In genomic region chr16:84186685-84187437, GRCh38 we compare ENCODE assay signal across 8 cellular contexts. TPM values are rescaled to one million over a fixed set of nuclear protein-coding genes. Genes with fewer than 3 reads are reported as not detected.
DNase-seq lines count a peak whose midpoint lies in the region; TF ChIP-seq lines count a peak whose summit lies in the region.

A gene with protein sequence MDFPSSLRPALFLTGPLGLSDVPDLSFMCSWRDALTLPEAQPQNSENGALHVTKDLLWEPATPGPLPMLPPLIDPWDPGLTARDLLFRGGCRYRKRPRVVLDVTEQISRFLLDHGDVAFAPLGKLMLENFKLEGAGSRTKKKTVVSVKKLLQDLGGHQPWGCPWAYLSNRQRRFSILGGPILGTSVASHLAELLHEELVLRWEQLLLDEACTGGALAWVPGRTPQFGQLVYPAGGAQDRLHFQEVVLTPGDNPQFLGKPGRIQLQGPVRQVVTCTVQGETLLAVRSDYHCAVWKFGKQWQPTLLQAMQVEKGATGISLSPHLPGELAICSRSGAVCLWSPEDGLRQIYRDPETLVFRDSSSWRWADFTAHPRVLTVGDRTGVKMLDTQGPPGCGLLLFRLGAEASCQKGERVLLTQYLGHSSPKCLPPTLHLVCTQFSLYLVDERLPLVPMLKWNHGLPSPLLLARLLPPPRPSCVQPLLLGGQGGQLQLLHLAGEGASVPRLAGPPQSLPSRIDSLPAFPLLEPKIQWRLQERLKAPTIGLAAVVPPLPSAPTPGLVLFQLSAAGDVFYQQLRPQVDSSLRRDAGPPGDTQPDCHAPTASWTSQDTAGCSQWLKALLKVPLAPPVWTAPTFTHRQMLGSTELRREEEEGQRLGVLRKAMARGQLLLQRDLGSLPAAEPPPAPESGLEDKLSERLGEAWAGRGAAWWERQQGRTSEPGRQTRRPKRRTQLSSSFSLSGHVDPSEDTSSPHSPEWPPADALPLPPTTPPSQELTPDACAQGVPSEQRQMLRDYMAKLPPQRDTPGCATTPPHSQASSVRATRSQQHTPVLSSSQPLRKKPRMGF (minus strand): TSS chr16:84187057. CDS start chr16:84184988, 2,069 bp downstream.

- peak within 1 kb of the TSS; percentile 94 for H3K4me3 ChIP-seq in H7 (ENCODE audit: insufficient read depth, low read depth, low read length)
- H3K4me3 ChIP-seq in fibroblast of villous mesenchyme (ENCODE audit: low read depth, low read length) = peak within 1 kb of the TSS; percentile 97
- H3K4me3 ChIP-seq in stomach smooth muscle (ENCODE audit: low read length in 2 of 2) = peak within 1 kb of the TSS; percentile 93 to 97

- peaks cover 4% of the 10 kb centered on the region for H3K36me3 Mint-ChIP-seq in neural crest cell (ENCODE audit: low read depth)

- in situ Hi-C loops in G401 (cut with HindIII; ENCODE audit: low sequenced_read_pairs) = no loop called here

- H3K9ac ChIP-seq in stomach smooth muscle (ENCODE audit: low read length in 2 of 2) = peak within 1 kb of the TSS; percentile 89

- peak; percentile 99 for TF ChIP-seq CTCF in fibroblast of villous mesenchyme (IDR thresholded peaks at IDR 0.05; ENCODE audit: insufficient read depth, low read depth, low read length)
- TF ChIP-seq CTCF in neural crest cell (conservative IDR thresholded peaks at IDR 0.05) = peak; percentile 94

- H3K27me3 ChIP-seq in H7 (ENCODE audit: control insufficient read depth, insufficient read depth, low read length) (no peaks in the 10 kb centered on the region), stomach smooth muscle (ENCODE audit: control insufficient read depth in 1 of 2, insufficient read depth in 2 of 2, low read length in 2 of 2) (no peaks in the 10 kb centered on the region)

- no peaks in the 10 kb centered on the region for H3K9me3 ChIP-seq in stomach smooth muscle (ENCODE audit: control insufficient read depth in 2 of 2, low read length in 2 of 2)

- H3K4me3 Mint-ChIP-seq in neural crest cell = peak within 1 kb of the TSS; percentile 98

- H3K4me1 ChIP-seq in stomach smooth muscle (ENCODE audit: control insufficient read depth, insufficient read depth, low read length) = peaks cover 14% of the 10 kb centered on the region

- peaks cover 8% of the 10 kb centered on the region for H3K4me1 Mint-ChIP-seq in neural crest cell

- H3K36me3 ChIP-seq in H7 (replicated peaks; ENCODE audit: control insufficient read depth, insufficient read depth, low read length) = peaks cover 14% of the 10 kb centered on the region
- peaks cover 4 to 16% of the 10 kb centered on the region in 2 donors for H3K36me3 ChIP-seq in stomach smooth muscle (ENCODE audit: control insufficient read depth in 2 of 2, insufficient read depth in 2 of 2, low read length in 2 of 2)

- H3K27ac ChIP-seq in stomach smooth muscle (ENCODE audit: low read length) = peak within 1 kb of the TSS; percentile 53

- no peaks in the 10 kb centered on the region for H3K9me3 Mint-ChIP-seq in neural crest cell

- DNase-seq in G401 (ENCODE audit: low spot score) (peak; percentile 91), H7 (peak; percentile 99), M059J (ENCODE audit: low read depth) (peak; percentile 93), SIG-M5 (lab: John Stamatoyannopoulos, UW) (peak; percentile 37), activated gamma-delta T cell (lab: John Stamatoyannopoulos, UW) (peak; percentile 75), fibroblast of villous mesenchyme (ENCODE audit: low read depth) (peak; percentile 96), neural crest cell (ENCODE audit: low read depth, low spot score) (peak; percentile 92)

- H3K27ac Mint-ChIP-seq in neural crest cell (ENCODE audit: unreplicated experiment) = peak within 1 kb of the TSS; percentile 93

- no peaks in the 10 kb centered on the region for H3K27me3 Mint-ChIP-seq in neural crest cell (ENCODE audit: low read depth)

RNA-seq across cellular contexts. Expression of the gene that starts here (rescaled TPM):
- 22.7 and 41.4 TPM in 2 replicates for total RNA-seq in G401 (2014; rRNA removed; shearing (Covaris generic))
- 38.8 and 51.9 TPM in 2 replicates for total RNA-seq in H7 (2014; rRNA removed; shearing (Covaris generic))
- total RNA-seq in M059J (2014; rRNA removed; shearing (Covaris generic)) = 15.1 and 23.4 TPM in 2 replicates
- total RNA-seq in fibroblast of villous mesenchyme (19.4 and 20.9 TPM in 2 replicates), neural crest cell (76.0 and 86.4 TPM in 2 replicates)

Comparison
In these comparisons a context has a peak if more than half of its experiments do, and no peak if none do; other contexts are left out.
1. Peak in every context shown above with its lines: DNase-seq, H3K4me3 ChIP-seq and H3K27ac ChIP-seq.
2. DNase-seq: peak in every context shown above with its lines; median percentile 99 in H7; 96 in fibroblast of villous mesenchyme; 93 in M059J; 92 in neural crest cell; 91 in G401; 75 in activated gamma-delta T cell; 37 in SIG-M5.